8 cellular contexts compared by ENCODE assay signal in genomic region chr11:108895579-108896480, GRCh38.
A peak's percentile ranks its signal among the peaks of the same experiment; 100 is the strongest.
DNase-seq lines count a peak whose midpoint lies in the region; ATAC-seq, FAIRE-seq and TF ChIP-seq lines count a peak whose summit lies in the region.

No MANE protein-coding gene starts in this region.

- DNase-seq in PC-3 = peak; percentile 95
- DNase-seq in glomerular visceral epithelial cell (ENCODE audit: extremely low spot score) = peak; percentile 19
- no peak for DNase-seq in DMS79 (lab: John Stamatoyannopoulos, UW)
- no peak for DNase-seq in urothelium cell line (ENCODE audit: low spot score)
- no peak for DNase-seq in NCI-H2227 (lab: John Stamatoyannopoulos, UW; ENCODE audit: unreplicated experiment)

- intact Hi-C loops in PC-3 (cut with micrococcal nuclease) = loop anchor here (1.0 to 10.0 kb wide), 4 partner anchors 10 to 79 kb away; no protein-coding TSS in a partner anchor

- H3K9me3 ChIP-seq in PC-3 (ENCODE audit: low read length) = no peaks in the 10 kb centered on the region; the same call in 1 of the 2 replicates

- H3K9me2 ChIP-seq in PC-3 (replicated peaks; ENCODE audit: low read length) = no peaks in the 10 kb centered on the region

- H3K9ac ChIP-seq in PC-3 (ENCODE audit: low read length) = peak overlapping the region; percentile 24

- H3K4me1 ChIP-seq in PC-3 (ENCODE audit: insufficient read depth, low read length) = peaks cover 34% of the 10 kb centered on the region

- H3F3A ChIP-seq in PC-3 (ENCODE audit: low read length, unreplicated experiment) = no peaks in the 10 kb centered on the region

- peak; percentile 78 for ATAC-seq in GM18498 (IDR thresholded peaks at IDR 0.05; ENCODE audit: unreplicated experiment)
- ATAC-seq in HG02885 (IDR thresholded peaks at IDR 0.05; ENCODE audit: poor library complexity, unreplicated experiment) = peak; percentile 71
- ATAC-seq in PC-3 = peak; percentile 92
- no peak for ATAC-seq in GM21737 (IDR thresholded peaks at IDR 0.05; ENCODE audit: unreplicated experiment)

- H3K27me3 ChIP-seq in PC-3 (ENCODE audit: low read length) = no peaks in the 10 kb centered on the region

- H2AFZ ChIP-seq in PC-3 (ENCODE audit: low read length) = no peak overlapping the region

- FAIRE-seq in urothelium cell line (lab: Jason Lieb, UNC) = no peak

- H3K27ac ChIP-seq in PC-3 (ENCODE audit: low read length) = peak overlapping the region; percentile 67

- peaks cover 16% of the 10 kb centered on the region; the same call in 1 of the 2 replicates for H3K36me3 ChIP-seq in PC-3 (ENCODE audit: low read depth, low read length)

- H3K4me3 ChIP-seq in PC-3 (ENCODE audit: low read length) = peak overlapping the region; percentile 31; the same call in 1 of the 2 replicates

- BruUV-seq in PC-3 (replicated peaks; lab: Mats Ljungman, UMichigan) = TSS peak; percentile 90

- H3K4me2 ChIP-seq in PC-3 (ENCODE audit: low read length) = peak overlapping the region; percentile 75

- no peak for TF ChIP-seq CTCF in PC-3 (conservative IDR thresholded peaks at IDR 0.05; ENCODE audit: low read depth, low read length)

- H3K79me2 ChIP-seq in PC-3 (ENCODE audit: low read length) = no peaks in the 10 kb centered on the region

- H4K20me1 ChIP-seq in PC-3 (ENCODE audit: low read length) = no peaks in the 10 kb centered on the region

- CTCF ChIA-PET in PC-3 (lab: Charles Lee) = interaction anchor here (1.0 kb wide), 1 partner anchor 28 kb away, joined by 3 read pairs; no protein-coding TSS in a partner anchor

- POLR2A ChIA-PET in PC-3 (lab: Charles Lee; ENCODE audit: unreplicated experiment) = interaction anchor here (0.6 kb wide), 1 partner anchor 31 kb away, joined by 5 read pairs; no protein-coding TSS in a partner anchor

Comparison
In these comparisons a context has a peak if more than half of its experiments do, and no peak if none do; other contexts are left out.
1. DNase-seq: peak in PC-3 (single experiment) and glomerular visceral epithelial cell (single experiment); none in DMS79 (single experiment), urothelium cell line (single experiment) and NCI-H2227 (single experiment).